ENCODE assay signal across 1 cellular context in genomic region chr2:47595690-47596089, GRCh38.
TF ChIP-seq lines count a peak whose summit lies in the region.

No MANE protein-coding gene starts in this region.

TF ChIP-seq in H1, 55 proteins besides CTCF, POLR2A, EP300 and RAD21 (continued from another document):
- peak; percentile 51; the same call in 1 of the 2 replicates for TF ChIP-seq TEAD4 (IDR thresholded peaks at IDR 0.05; ENCODE audit: low read depth, low read length)
